10 cellular contexts compared by ENCODE assay signal in the genomic region with DNA sequence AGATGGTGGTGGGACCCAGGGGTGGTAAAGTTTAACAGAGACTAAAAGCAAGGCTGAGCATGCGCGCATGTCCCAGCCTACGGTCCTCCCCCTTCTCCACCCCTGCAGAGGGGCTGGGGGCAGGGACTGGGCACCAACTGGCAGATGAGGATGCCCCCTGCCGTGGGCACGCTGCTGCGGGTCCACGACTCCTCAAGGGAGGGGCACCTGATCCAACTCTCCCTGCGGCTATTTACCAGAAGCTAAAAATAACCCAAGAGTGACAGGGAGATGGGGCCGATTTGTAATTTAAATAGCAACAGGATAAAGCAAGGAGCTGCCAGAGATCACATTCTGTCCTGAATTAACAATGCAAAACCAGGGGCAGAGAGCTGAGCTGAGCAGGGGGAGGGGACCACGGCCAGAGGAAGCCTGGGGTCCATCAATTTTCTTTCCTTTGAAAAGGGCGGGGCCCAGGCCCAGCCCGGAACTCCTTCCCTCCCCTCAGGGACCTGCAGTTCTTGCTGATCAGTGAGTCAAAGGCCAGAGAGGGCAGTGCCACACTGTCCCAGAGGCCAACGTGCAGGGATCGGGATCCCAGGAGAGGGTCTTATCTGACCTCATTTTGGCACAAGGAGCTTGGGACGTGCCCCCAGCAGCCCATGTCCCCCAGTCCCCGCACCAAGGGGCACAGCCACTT. TPM values are rescaled to one million over a fixed set of nuclear protein-coding genes. Genes with fewer than 3 reads are reported as not detected.
DNase-seq lines count a peak whose midpoint lies in the region; ATAC-seq and TF ChIP-seq lines count a peak whose summit lies in the region.
"Had no signal": no experiment of that assay in that cellular context is flagged by ENCODE, and none has a peak within 500 bp of the region (broad histone marks: within the 10 kb centered on the region; RNA-seq: fewer than 3 reads in every experiment).

No MANE protein-coding gene starts in this region.

- ATAC-seq in HG02588 (IDR thresholded peaks at IDR 0.05; ENCODE audit: unreplicated experiment) (no peak), HG03135 (IDR thresholded peaks at IDR 0.05; ENCODE audit: unreplicated experiment) (no peak)
- ATAC-seq: effector memory CD8-positive, alpha-beta T cell; GM12878 had no signal

- H3K36me3 ChIP-seq in esophagus squamous epithelium (no peaks in the 10 kb centered on the region), neuron (ENCODE audit: insufficient read depth, low read length) (no peaks in the 10 kb centered on the region), tibial nerve (no peaks in the 10 kb centered on the region)

- 9 to 14% methylated on average over 7 to 9 of the region's 16 CpGs for WGBS in esophagus squamous epithelium, 2 donors
- 22 to 29% methylated on average over 16 of the region's 16 CpGs for WGBS in tibial nerve, 2 donors

- TF ChIP-seq POLR2A in esophagus squamous epithelium (IDR thresholded peaks at IDR 0.05) (no peak), tibial nerve (IDR thresholded peaks at IDR 0.05) (no peak)

- no peak for TF ChIP-seq EP300 in tibial nerve (IDR thresholded peaks at IDR 0.05)

- H3K4me1 ChIP-seq in esophagus squamous epithelium (peaks cover 8 to 44% (median 14%) of the 10 kb centered on the region in 3 donors), neuron (ENCODE audit: insufficient read depth, low read length) (peaks cover 24% of the 10 kb centered on the region), tibial nerve (peaks cover 0 to 14% (median 0%) of the 10 kb centered on the region in 4 donors)

- H3K4me3 ChIP-seq in esophagus squamous epithelium (peak overlapping the region; percentile 13 to 51 (median 29)), neuron (ENCODE audit: low read length) (peak overlapping the region; percentile 20), tibial nerve (peak overlapping the region in 1 of 4 donors; percentile 21)
- H3K4me3 ChIP-seq: GM12878 had no signal

- peaks cover 0 to 15% (median under 1%) of the 10 kb centered on the region in 4 donors for H3K27me3 ChIP-seq in esophagus squamous epithelium
- H3K27me3 ChIP-seq in neuron (ENCODE audit: insufficient read depth, low read length), result peaks cover 10% of the 10 kb centered on the region
- H3K27me3 ChIP-seq in tibial nerve, result peaks cover 0 to 21% of the 10 kb centered on the region in 2 donors

- DNase-seq in DMS79 (lab: John Stamatoyannopoulos, UW), result peak; percentile 70
- DNase-seq in NCI-H524 treated with DMSO at 0.1 percent for 48 hours (lab: John Stamatoyannopoulos, UW), result peak; percentile 32
- DNase-seq in esophagus squamous epithelium (lab: John Stamatoyannopoulos, UW), result no peak
- DNase-seq in NK-92 treated with Interleukin-12 subunit alpha and Interleukin-12 subunit beta, amount 100 ng/mL, for 24 hours (lab: John Stamatoyannopoulos, UW), result no peak
- DNase-seq in tibial nerve (ENCODE audit: low spot score in 2 of 2), result no peak
- DNase-seq: effector memory CD8-positive, alpha-beta T cell had no signal

- no peaks in the 10 kb centered on the region for H3K9me3 ChIP-seq in esophagus squamous epithelium
- no peaks in the 10 kb centered on the region for H3K9me3 ChIP-seq in neuron (ENCODE audit: low read length)
- no peaks in the 10 kb centered on the region for H3K9me3 ChIP-seq in tibial nerve

- peak overlapping the region; percentile 51 for H2AFZ ChIP-seq in neuron (ENCODE audit: low read depth, low read length)

- intact Hi-C loops in esophagus squamous epithelium (cut with DNase I), result no loop called here

- TF ChIP-seq CTCF in esophagus squamous epithelium (IDR thresholded peaks at IDR 0.05) (no peak), tibial nerve (IDR thresholded peaks at IDR 0.05) (no peak)

- H3K27ac ChIP-seq in esophagus squamous epithelium, result peak overlapping the region; percentile 21 to 85 (median 78)
- peak overlapping the region in 1 of 4 donors; percentile 26 for H3K27ac ChIP-seq in tibial nerve

RNA-seq across cellular contexts. Expression of gene DGKZ, which starts 8.1 kb away (rescaled TPM):
- total RNA-seq in esophagus squamous epithelium (10 to 100 TPM; 38.5 to 53.1 (median 45.7) TPM), tibial nerve (100 to 1,000 TPM in 1 of 4 donors, 10 to 100 TPM in 3; 41.2 to 105 (median 49.6) TPM)

RNA-seq across cellular contexts. Expression of gene MDK, which starts 42.3 kb away (rescaled TPM):
- total RNA-seq in esophagus squamous epithelium (10 to 100 TPM in 3 of 4 donors, 1 to 10 TPM in 1; 5.4 to 62.6 (median 22.5) TPM), tibial nerve (100 to 1,000 TPM in 1 of 4 donors, 10 to 100 TPM in 3; 48.1 to 107 (median 57.3) TPM)

RNA-seq across cellular contexts. Expression of gene CHRM4, which starts 52.4 kb away (rescaled TPM):
- total RNA-seq in esophagus squamous epithelium, result not detected
- 1 to 10 TPM in 1 of 4 donors, not detected in 3; 1.2 TPM for total RNA-seq in tibial nerve

Comparison
In these comparisons a context has a peak if more than half of its experiments do, and no peak if none do; other contexts are left out.
1. DNase-seq: peak in DMS79 (single experiment) and NCI-H524 treated with DMSO at 0.1 percent for 48 hours (single experiment); none in esophagus squamous epithelium (single experiment), NK-92 treated with Interleukin-12 subunit alpha and Interleukin-12 subunit beta, amount 100 ng/mL, for 24 hours (single experiment) and tibial nerve (0 of 2).